In the genomic region with DNA sequence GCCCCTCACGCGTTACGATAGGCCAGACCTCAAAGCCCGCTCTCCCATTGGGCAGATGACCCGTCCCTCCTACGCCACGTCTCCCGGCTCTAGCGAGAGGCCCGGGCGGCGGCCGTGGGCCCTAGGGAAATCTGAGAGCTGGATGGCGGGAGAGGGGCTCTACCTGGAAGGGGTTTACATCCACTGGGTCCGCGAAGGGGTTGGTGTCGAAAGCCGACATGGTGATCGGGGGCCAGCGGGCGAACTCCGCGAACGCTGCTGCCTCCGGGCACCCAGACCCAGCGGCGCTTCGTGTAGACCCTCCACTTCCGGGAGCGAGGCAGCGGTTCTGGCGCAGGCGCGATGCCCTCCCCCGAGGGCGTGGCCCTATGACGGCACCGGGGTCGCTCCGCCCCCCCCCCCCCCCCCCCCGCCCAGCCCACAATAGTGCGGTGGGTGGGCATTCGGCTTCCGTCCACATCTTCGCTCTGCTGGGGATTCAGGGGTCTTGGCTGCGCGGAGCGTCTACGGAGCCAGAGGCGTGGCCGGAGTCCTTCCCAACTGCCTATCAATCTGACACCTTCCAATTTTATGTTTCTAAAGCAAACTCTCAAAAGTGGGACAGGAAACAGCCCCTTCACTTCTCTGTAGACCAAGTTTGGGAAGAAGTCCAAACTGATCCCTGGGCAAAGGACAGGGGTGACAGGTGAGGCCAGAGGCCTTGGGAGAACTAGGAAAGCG, we compare ENCODE assay signal across 8 cellular contexts. TPM values are rescaled to one million over a fixed set of nuclear protein-coding genes. Genes with fewer than 3 reads are reported as not detected.
DNase-seq lines count a peak whose midpoint lies in the region; ATAC-seq lines count a peak whose summit lies in the region.

A gene with protein sequence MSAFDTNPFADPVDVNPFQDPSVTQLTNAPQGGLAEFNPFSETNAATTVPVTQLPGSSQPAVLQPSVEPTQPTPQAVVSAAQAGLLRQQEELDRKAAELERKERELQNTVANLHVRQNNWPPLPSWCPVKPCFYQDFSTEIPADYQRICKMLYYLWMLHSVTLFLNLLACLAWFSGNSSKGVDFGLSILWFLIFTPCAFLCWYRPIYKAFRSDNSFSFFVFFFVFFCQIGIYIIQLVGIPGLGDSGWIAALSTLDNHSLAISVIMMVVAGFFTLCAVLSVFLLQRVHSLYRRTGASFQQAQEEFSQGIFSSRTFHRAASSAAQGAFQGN (minus strand): TSS at position 330 of the 720 bp plus-strand sequence. CDS start 110 bp downstream, at position 220.

- peak within 1 kb of the TSS; percentile 97 for H3K9ac ChIP-seq in mesenchymal stem cell (ENCODE audit: low read length)

- H2AFZ ChIP-seq in mesenchymal stem cell (ENCODE audit: low read depth, low read length), result peak within 1 kb of the TSS; percentile 77

- H3K27me3 ChIP-seq in mesenchymal stem cell (ENCODE audit: control insufficient read depth in 1 of 2, insufficient read depth in 1 of 2, low read length in 2 of 2), result no peaks in the 10 kb centered on the region

- H3K9me3 Mint-ChIP-seq in effector memory CD8-positive, alpha-beta T cell, result no peaks in the 10 kb centered on the region

- H3K4me1 ChIP-seq in mesenchymal stem cell (ENCODE audit: control insufficient read depth, insufficient read depth, low read depth, low read length), result peaks cover 28% of the 10 kb centered on the region

- H3K4me2 ChIP-seq in mesenchymal stem cell (ENCODE audit: low read length, poor library complexity, severe bottlenecking), result peak within 1 kb of the TSS; percentile 98

- H3K27ac Mint-ChIP-seq in effector memory CD8-positive, alpha-beta T cell, result peak within 1 kb of the TSS; percentile 93 to 95

- ATAC-seq in GM21390 (IDR thresholded peaks at IDR 0.05; ENCODE audit: unreplicated experiment), result peak; percentile 73
- ATAC-seq in effector memory CD8-positive, alpha-beta T cell (replicated peaks), result peak; percentile 91

- H2BK120ac ChIP-seq in mesenchymal stem cell (ENCODE audit: low read depth, low read length), result no peak within 1 kb of the TSS

- H2BK12ac ChIP-seq in mesenchymal stem cell (ENCODE audit: low read length in 2 of 2), result peak within 1 kb of the TSS; percentile 19 to 71

- peak within 1 kb of the TSS; percentile 97 to 98 for H3K4me3 Mint-ChIP-seq in effector memory CD8-positive, alpha-beta T cell

- H3K27ac ChIP-seq in mesenchymal stem cell (ENCODE audit: low read length, poor library complexity, severe bottlenecking), result peak within 1 kb of the TSS; percentile 82

- peak within 1 kb of the TSS; percentile 74 to 90 for H3K4ac ChIP-seq in mesenchymal stem cell (ENCODE audit: low read depth in 1 of 2, low read length in 2 of 2)

- H3K23ac ChIP-seq in mesenchymal stem cell (ENCODE audit: low read length in 2 of 2), result no peak within 1 kb of the TSS

- peaks cover 34 to 41% of the 10 kb centered on the region in 2 donors for H3K4me1 Mint-ChIP-seq in effector memory CD8-positive, alpha-beta T cell (ENCODE audit: low read depth in 2 of 2)

- H4K8ac ChIP-seq in mesenchymal stem cell (ENCODE audit: low read length), result peak within 1 kb of the TSS; percentile 98

- no peaks in the 10 kb centered on the region for H3K27me3 Mint-ChIP-seq in effector memory CD8-positive, alpha-beta T cell

- H3K36me3 Mint-ChIP-seq in effector memory CD8-positive, alpha-beta T cell (ENCODE audit: insufficient read depth), result peaks cover 37% of the 10 kb centered on the region

- peak within 1 kb of the TSS; percentile 12 for H2BK15ac ChIP-seq in mesenchymal stem cell (ENCODE audit: low read depth, poor library complexity, severe bottlenecking)

- H3K14ac ChIP-seq in mesenchymal stem cell (ENCODE audit: low read length in 2 of 2), result peak within 1 kb of the TSS in 1 of 2 experiments; percentile 88

- H3K18ac ChIP-seq in mesenchymal stem cell (ENCODE audit: low read depth in 1 of 2, low read length in 2 of 2), result peak within 1 kb of the TSS; percentile 88 to 97

- H3K79me1 ChIP-seq in mesenchymal stem cell (replicated peaks; ENCODE audit: low read length, poor library complexity, severe bottlenecking), result peaks cover 5% of the 10 kb centered on the region

- H2AK5ac ChIP-seq in mesenchymal stem cell (ENCODE audit: low read length, severe bottlenecking), result peak within 1 kb of the TSS; percentile 49

- H2BK5ac ChIP-seq in mesenchymal stem cell (ENCODE audit: low read depth, low read length, poor library complexity, severe bottlenecking), result peak within 1 kb of the TSS; percentile 48

- H3K9me3 ChIP-seq in mesenchymal stem cell (ENCODE audit: control insufficient read depth, low read length), result no peaks in the 10 kb centered on the region

- in situ Hi-C loops in Caki2 (cut with HindIII; ENCODE audit: low pct_unique_long_range_greater_than_20kb, low sequenced_read_pairs), result no loop called here

- peak within 1 kb of the TSS; percentile 72 to 100 for H3K4me3 ChIP-seq in mesenchymal stem cell (ENCODE audit: insufficient read depth in 1 of 2, low read depth in 1 of 2, low read length in 2 of 2)

- peak within 1 kb of the TSS; percentile 73 for H4K91ac ChIP-seq in mesenchymal stem cell (ENCODE audit: low read length)

- H3K36me3 ChIP-seq in mesenchymal stem cell (ENCODE audit: control insufficient read depth in 1 of 2, insufficient read depth in 2 of 2, low read depth in 1 of 2, low read length in 2 of 2), result peaks cover 3 to 5% of the 10 kb centered on the region in 2 experiments

- DNase-seq in Caki2 (ENCODE audit: low read depth), result peak; percentile 94
- DNase-seq in HUDEP-2 (lab: John Stamatoyannopoulos, UW; ENCODE audit: unreplicated experiment in 76 of 76), result peak in 75 of 76 experiments; percentile 49 to 99 (median 85)
- peak; percentile 93 for DNase-seq in NOMO-1 treated with dmso at 0.1 percent for 144 hours (lab: John Stamatoyannopoulos, UW; ENCODE audit: unreplicated experiment)
- peak; percentile 79 to 87 (median 79) for DNase-seq in activated CD8-positive, alpha-beta memory T cell treated with anti-CD3 and anti-CD28 coated beads for 48 hours (ENCODE audit: low read depth in 2 of 3, low spot score in 2 of 3)
- peak; percentile 84 to 89 (median 87) for DNase-seq in effector memory CD8-positive, alpha-beta T cell
- DNase-seq in mesenchymal stem cell, result peak; percentile 97
- peak; percentile 80 for DNase-seq in stimulated activated CD8-positive, alpha-beta memory T cell treated with anti-CD3 and anti-CD28 coated beads, Interleukin-12 subunit alpha, Interleukin-12 subunit beta, amount 100 ng/mL, for 24 hours (ENCODE audit: extremely low read depth)

- 2% methylated on average over 19 of the region's 52 CpGs for WGBS in mesenchymal stem cell

RNA-seq across cellular contexts. Expression of the gene that starts here (rescaled TPM):
- 28.5 and 36.1 TPM in 2 replicates for total RNA-seq in Caki2 (2014; rRNA removed; shearing (Covaris generic); ENCODE audit: low replicate concordance)
- 81.8 TPM for polyA plus RNA-seq in mesenchymal stem cell (2013, experiment 1 of 2)
- polyA plus RNA-seq in mesenchymal stem cell (2013, experiment 2 of 2), result 78.8 TPM

Comparison
In these comparisons a context has a peak if more than half of its experiments do, and no peak if none do; other contexts are left out.
1. Peak in every context shown above with its lines: DNase-seq, ATAC-seq, H3K4me3 ChIP-seq and H3K27ac ChIP-seq.